Comparison of ENCODE assay signal across 32 cellular contexts in the genomic region with DNA sequence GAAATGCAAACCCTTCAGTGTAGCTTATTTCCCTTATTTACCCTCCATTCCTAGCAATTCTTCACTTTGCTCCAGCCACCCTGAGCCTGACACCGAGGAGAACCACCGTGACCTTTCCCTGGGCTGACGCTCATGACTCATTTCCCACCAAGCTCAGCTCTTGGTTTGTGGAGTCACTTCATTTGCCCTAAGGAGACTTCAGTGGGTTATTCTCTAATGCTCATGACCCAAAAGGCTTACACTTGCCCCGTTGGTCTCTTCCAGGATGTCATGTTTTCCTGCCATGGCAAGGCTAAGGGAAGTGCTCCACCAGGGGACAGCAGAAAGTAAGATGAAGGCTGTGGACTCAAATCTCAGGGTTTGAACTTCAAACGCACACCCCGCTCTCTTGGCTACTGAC.
"Had no signal": no experiment of that assay in that cellular context is flagged by ENCODE, and none has a peak within 500 bp of the region (broad histone marks: within the 10 kb centered on the region; RNA-seq: fewer than 3 reads in every experiment).

No MANE protein-coding gene starts in this region.

- H3K4me1 ChIP-seq: gastroesophageal sphincter, pancreas, psoas muscle, right atrium auricular region, stomach, upper lobe of right lung had no signal

- FAIRE-seq: colon, endometrium, kidney, pancreas had no signal

- H3K36me3 ChIP-seq: gastroesophageal sphincter, pancreas, right atrium auricular region, stomach, thyroid gland, upper lobe of right lung had no signal

- H3K9me3 Mint-ChIP-seq: activated T-helper 1 cell treated with anti-CD3 and anti-CD28 coated beads, Interleukin-12 subunit alpha, Interleukin-12 subunit beta, Interleukin-2, Interleukin-4 antibody, amounts not matched to agents 30 ng/mL and 10 ng/mL and 1 ng/mL, durations not matched to agents 14 hours and 24 hours and 36 hours had no signal

- H3K27me3 Mint-ChIP-seq: activated naive CD4-positive, alpha-beta T cell treated with anti-CD3 and anti-CD28 coated beads, Interleukin-2, amount 10 ng/mL, durations not matched to agents 7 days and 5 days; activated naive CD8-positive, alpha-beta T cell treated with anti-CD3 and anti-CD28 coated beads, Interleukin-2, amount 10 ng/mL, durations not matched to agents 7 days and 5 days; central memory CD8-positive, alpha-beta T cell had no signal

- H3K9me3 ChIP-seq: gastroesophageal sphincter, pancreas, psoas muscle, right atrium auricular region, stomach, thyroid gland, upper lobe of right lung had no signal

- H3K27ac ChIP-seq: gastroesophageal sphincter, hepatocyte, pancreas, psoas muscle, right atrium auricular region, stomach, thyroid gland, upper lobe of right lung, VCaP had no signal

- H3K27ac Mint-ChIP-seq: activated naive CD4-positive, alpha-beta T cell treated with anti-CD3 and anti-CD28 coated beads, Interleukin-2, amount 10 ng/mL, durations not matched to agents 7 days and 5 days; activated naive CD8-positive, alpha-beta T cell treated with anti-CD3 and anti-CD28 coated beads, Interleukin-2, amount 10 ng/mL, durations not matched to agents 7 days and 5 days; activated T-helper 1 cell treated with anti-CD3 and anti-CD28 coated beads, Interleukin-12 subunit alpha, Interleukin-12 subunit beta, Interleukin-2, Interleukin-4 antibody, amounts not matched to agents 30 ng/mL and 10 ng/mL and 1 ng/mL, durations not matched to agents 14 hours and 24 hours and 36 hours; naive thymus-derived CD4-positive, alpha-beta T cell; stimulated activated naive B cell treated with anti-CD40 and anti-IgM and Interleukin-4, amounts not matched to agents 10 μg/mL and 1 μg/mL and 100 μg/mL, for 72 hours; T-helper 2 cell treated with Interferon-gamma antibody and Interleukin-4, amounts not matched to agents 5 μg/mL and 100 μg/mL, for 36 hours had no signal

- H3K4me3 ChIP-seq: gastroesophageal sphincter, hepatocyte, pancreas, psoas muscle, right atrium auricular region, stomach, thyroid gland, upper lobe of right lung had no signal

- H3K79me2 ChIP-seq: hepatocyte had no signal

- H3K4me1 Mint-ChIP-seq: activated naive CD4-positive, alpha-beta T cell treated with anti-CD3 and anti-CD28 coated beads, Interleukin-2, amount 10 ng/mL, durations not matched to agents 7 days and 5 days; activated naive CD8-positive, alpha-beta T cell treated with anti-CD3 and anti-CD28 coated beads, Interleukin-2, amount 10 ng/mL, durations not matched to agents 7 days and 5 days; central memory CD8-positive, alpha-beta T cell; naive thymus-derived CD4-positive, alpha-beta T cell; stimulated activated naive B cell treated with anti-CD40 and anti-IgM and Interleukin-4, amounts not matched to agents 10 μg/mL and 1 μg/mL and 100 μg/mL, for 72 hours had no signal

- H2AFZ ChIP-seq: hepatocyte had no signal

- DNase-seq: activated CD4-positive, alpha-beta T cell treated with anti-CD3 and anti-CD28 coated beads for 48 hours; activated CD4-positive, alpha-beta T cell treated with anti-CD3 and anti-CD28 coated beads, Interleukin-2, amount 50 U/mL, for 48 hours; activated CD8-positive, alpha-beta memory T cell treated with anti-CD3 and anti-CD28 coated beads for 24 hours; activated gamma-delta T cell; activated naive CD4-positive, alpha-beta T cell treated with anti-CD3 and anti-CD28 coated beads, Interleukin-2, amount 10 ng/mL, durations not matched to agents 7 days and 5 days; activated naive CD8-positive, alpha-beta T cell treated with anti-CD3 and anti-CD28 coated beads, Interleukin-2, amount 10 ng/mL, durations not matched to agents 7 days and 5 days; dermis blood vessel endothelial cell; effector CD4-positive, alpha-beta T cell; erythroblast; kidney; left colon; midbrain; naive thymus-derived CD4-positive, alpha-beta T cell; nucleus accumbens; pancreas; psoas muscle; stimulated activated CD4-positive, alpha-beta T cell treated with anti-CD3 and anti-CD28 coated beads, Interleukin-15, amount 100 ng/mL, for 24 hours; stimulated activated CD4-positive, alpha-beta T cell treated with anti-CD3 and anti-CD28 coated beads, Interleukin-2, amount 100 ng/mL, for 24 hours; stimulated activated naive B cell treated with anti-CD40 and anti-IgM and Interleukin-4, amounts not matched to agents 10 μg/mL and 1 μg/mL and 100 μg/mL, for 72 hours; stomach; T-helper 1 cell; thyroid gland; upper lobe of right lung had no signal

- H3K27me3 ChIP-seq: hepatocyte, pancreas, right atrium auricular region, stomach, thyroid gland, upper lobe of right lung had no signal

- H3K4me3 Mint-ChIP-seq: activated naive CD4-positive, alpha-beta T cell treated with anti-CD3 and anti-CD28 coated beads, Interleukin-2, amount 10 ng/mL, durations not matched to agents 7 days and 5 days; activated naive CD8-positive, alpha-beta T cell treated with anti-CD3 and anti-CD28 coated beads, Interleukin-2, amount 10 ng/mL, durations not matched to agents 7 days and 5 days; activated T-helper 1 cell treated with anti-CD3 and anti-CD28 coated beads, Interleukin-12 subunit alpha, Interleukin-12 subunit beta, Interleukin-2, Interleukin-4 antibody, amounts not matched to agents 30 ng/mL and 10 ng/mL and 1 ng/mL, durations not matched to agents 14 hours and 24 hours and 36 hours; central memory CD8-positive, alpha-beta T cell; naive thymus-derived CD4-positive, alpha-beta T cell; stimulated activated naive B cell treated with anti-CD40 and anti-IgM and Interleukin-4, amounts not matched to agents 10 μg/mL and 1 μg/mL and 100 μg/mL, for 72 hours; T-helper 2 cell treated with Interferon-gamma antibody and Interleukin-4, amounts not matched to agents 5 μg/mL and 100 μg/mL, for 36 hours had no signal

- H3K36me3 Mint-ChIP-seq: activated naive CD4-positive, alpha-beta T cell treated with anti-CD3 and anti-CD28 coated beads, Interleukin-2, amount 10 ng/mL, durations not matched to agents 7 days and 5 days; activated naive CD8-positive, alpha-beta T cell treated with anti-CD3 and anti-CD28 coated beads, Interleukin-2, amount 10 ng/mL, durations not matched to agents 7 days and 5 days; naive thymus-derived CD4-positive, alpha-beta T cell; stimulated activated naive B cell treated with anti-CD40 and anti-IgM and Interleukin-4, amounts not matched to agents 10 μg/mL and 1 μg/mL and 100 μg/mL, for 72 hours had no signal

- H3K4me2 ChIP-seq: hepatocyte had no signal
